1 cellular context compared by ENCODE assay signal in the genomic region with DNA sequence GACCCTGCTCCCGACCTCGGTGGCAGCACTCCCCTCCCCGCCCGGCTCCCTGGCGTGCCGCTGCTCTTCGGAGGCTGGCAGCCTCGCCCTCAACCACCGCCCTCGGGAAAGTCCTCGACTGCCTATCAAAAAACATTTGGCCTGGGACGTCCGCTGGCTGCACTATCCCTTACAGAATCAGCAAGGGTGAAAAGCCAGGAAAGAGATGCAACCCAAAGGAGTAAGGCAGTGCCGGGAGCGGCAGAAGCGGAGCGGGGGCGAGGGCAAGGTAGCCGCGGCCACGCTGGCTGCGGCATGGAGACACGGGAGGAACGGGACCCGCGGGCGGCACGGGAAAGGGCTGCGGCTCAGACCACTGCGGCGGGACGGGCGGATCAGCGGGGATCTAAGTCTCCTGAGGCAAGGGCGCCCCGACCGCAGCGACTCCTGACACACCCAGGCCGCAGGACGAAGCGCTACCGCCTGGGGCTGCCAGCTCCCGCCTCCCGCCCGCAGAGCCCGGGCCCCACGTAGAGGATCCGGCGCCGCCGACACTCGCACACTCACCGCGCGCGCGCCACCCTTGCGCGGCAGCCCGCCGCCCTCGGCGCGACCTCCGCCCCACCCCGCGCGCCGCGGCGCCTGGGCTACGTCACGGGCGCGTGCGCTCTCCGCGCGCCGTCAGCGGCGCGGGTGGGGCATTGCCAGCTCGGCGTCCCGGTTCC.
TF ChIP-seq lines count a peak whose summit lies in the region.

A gene with protein sequence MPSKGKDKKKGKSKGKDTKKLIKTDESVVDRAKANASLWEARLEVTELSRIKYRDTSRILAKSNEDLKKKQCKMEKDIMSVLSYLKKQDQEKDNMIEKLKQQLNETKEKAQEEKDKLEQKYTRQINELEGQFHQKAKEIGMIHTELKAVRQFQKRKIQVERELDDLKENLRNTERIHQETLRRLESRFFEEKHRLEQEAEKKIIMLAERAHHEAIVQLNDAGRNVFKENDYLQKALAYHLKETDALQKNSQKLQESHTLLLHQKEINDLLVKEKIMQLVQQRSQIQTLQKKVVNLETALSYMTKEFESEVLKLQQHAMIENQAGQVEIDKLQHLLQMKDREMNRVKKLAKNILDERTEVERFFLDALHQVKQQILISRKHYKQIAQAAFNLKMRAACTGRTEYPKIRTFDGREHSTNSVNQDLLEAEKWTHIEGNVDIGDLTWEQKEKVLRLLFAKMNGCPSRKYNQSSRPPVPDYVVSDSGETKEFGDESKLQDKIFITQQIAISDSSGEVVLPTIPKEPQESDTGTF (plus strand): TSS at position 646 of the 704 bp plus-strand sequence. CDS start 130 bp downstream, outside the sequence.
A gene with protein sequence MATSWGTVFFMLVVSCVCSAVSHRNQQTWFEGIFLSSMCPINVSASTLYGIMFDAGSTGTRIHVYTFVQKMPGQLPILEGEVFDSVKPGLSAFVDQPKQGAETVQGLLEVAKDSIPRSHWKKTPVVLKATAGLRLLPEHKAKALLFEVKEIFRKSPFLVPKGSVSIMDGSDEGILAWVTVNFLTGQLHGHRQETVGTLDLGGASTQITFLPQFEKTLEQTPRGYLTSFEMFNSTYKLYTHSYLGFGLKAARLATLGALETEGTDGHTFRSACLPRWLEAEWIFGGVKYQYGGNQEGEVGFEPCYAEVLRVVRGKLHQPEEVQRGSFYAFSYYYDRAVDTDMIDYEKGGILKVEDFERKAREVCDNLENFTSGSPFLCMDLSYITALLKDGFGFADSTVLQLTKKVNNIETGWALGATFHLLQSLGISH (minus strand): TSS at position 585 of the 704 bp plus-strand sequence. CDS start 31,186 bp downstream, outside the sequence.

TF ChIP-seq in HepG2, 621 proteins besides CTCF, POLR2A, EP300 and RAD21 (continued from another document and continues in another):
- TF ChIP-seq, protein P1, sequence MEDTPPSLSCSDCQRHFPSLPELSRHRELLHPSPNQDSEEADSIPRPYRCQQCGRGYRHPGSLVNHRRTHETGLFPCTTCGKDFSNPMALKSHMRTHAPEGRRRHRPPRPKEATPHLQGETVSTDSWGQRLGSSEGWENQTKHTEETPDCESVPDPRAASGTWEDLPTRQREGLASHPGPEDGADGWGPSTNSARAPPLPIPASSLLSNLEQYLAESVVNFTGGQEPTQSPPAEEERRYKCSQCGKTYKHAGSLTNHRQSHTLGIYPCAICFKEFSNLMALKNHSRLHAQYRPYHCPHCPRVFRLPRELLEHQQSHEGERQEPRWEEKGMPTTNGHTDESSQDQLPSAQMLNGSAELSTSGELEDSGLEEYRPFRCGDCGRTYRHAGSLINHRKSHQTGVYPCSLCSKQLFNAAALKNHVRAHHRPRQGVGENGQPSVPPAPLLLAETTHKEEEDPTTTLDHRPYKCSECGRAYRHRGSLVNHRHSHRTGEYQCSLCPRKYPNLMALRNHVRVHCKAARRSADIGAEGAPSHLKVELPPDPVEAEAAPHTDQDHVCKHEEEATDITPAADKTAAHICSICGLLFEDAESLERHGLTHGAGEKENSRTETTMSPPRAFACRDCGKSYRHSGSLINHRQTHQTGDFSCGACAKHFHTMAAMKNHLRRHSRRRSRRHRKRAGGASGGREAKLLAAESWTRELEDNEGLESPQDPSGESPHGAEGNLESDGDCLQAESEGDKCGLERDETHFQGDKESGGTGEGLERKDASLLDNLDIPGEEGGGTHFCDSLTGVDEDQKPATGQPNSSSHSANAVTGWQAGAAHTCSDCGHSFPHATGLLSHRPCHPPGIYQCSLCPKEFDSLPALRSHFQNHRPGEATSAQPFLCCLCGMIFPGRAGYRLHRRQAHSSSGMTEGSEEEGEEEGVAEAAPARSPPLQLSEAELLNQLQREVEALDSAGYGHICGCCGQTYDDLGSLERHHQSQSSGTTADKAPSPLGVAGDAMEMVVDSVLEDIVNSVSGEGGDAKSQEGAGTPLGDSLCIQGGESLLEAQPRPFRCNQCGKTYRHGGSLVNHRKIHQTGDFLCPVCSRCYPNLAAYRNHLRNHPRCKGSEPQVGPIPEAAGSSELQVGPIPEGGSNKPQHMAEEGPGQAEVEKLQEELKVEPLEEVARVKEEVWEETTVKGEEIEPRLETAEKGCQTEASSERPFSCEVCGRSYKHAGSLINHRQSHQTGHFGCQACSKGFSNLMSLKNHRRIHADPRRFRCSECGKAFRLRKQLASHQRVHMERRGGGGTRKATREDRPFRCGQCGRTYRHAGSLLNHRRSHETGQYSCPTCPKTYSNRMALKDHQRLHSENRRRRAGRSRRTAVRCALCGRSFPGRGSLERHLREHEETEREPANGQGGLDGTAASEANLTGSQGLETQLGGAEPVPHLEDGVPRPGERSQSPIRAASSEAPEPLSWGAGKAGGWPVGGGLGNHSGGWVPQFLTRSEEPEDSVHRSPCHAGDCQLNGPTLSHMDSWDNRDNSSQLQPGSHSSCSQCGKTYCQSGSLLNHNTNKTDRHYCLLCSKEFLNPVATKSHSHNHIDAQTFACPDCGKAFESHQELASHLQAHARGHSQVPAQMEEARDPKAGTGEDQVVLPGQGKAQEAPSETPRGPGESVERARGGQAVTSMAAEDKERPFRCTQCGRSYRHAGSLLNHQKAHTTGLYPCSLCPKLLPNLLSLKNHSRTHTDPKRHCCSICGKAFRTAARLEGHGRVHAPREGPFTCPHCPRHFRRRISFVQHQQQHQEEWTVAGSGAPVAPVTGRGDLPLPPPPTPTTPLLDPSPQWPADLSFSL (CRISPR knock-in tag; IDR thresholded peaks at IDR 0.05): no peak
- TF ChIP-seq NFE2L2 (IDR thresholded peaks at IDR 0.05; ENCODE audit: low read length) (no peak), ZNF607 (CRISPR knock-in tag; IDR thresholded peaks at IDR 0.05; ENCODE audit: borderline replicate concordance) (0 out of 2 replicates have a peak, but pooled peaks have one; percentile 84), ZNF7 (CRISPR knock-in tag; IDR thresholded peaks at IDR 0.05) (no peak), ZNF782 (CRISPR knock-in tag; IDR thresholded peaks at IDR 0.05; ENCODE audit: borderline replicate concordance) (no peak; the same call in 1 of the 2 replicates), HNRNPUL1 (IDR thresholded peaks at IDR 0.05; ENCODE audit: low read depth, low read length) (no peak), ETV6 (CRISPR knock-in tag; conservative IDR thresholded peaks at IDR 0.05) (peak; percentile 33; the same call in 1 of the 2 replicates), NFIC (IDR thresholded peaks at IDR 0.05; ENCODE audit: low read length) (no peak), ZNF703 (CRISPR knock-in tag; IDR thresholded peaks at IDR 0.05; ENCODE audit: borderline replicate concordance) (0 out of 2 replicates have a peak, but pooled peaks have one; percentile 48), ZNF317 (CRISPR knock-in tag; IDR thresholded peaks at IDR 0.05) (peak; percentile 71; the same call in 1 of the 2 replicates), CENPX (CRISPR knock-in tag; IDR thresholded peaks at IDR 0.05) (no peak), KDM3A (CRISPR knock-in tag; IDR thresholded peaks at IDR 0.05; ENCODE audit: low read depth) (peak; percentile 41; the same call in 1 of the 2 replicates), KMT2A (CRISPR knock-in tag; IDR thresholded peaks at IDR 0.05) (peak; percentile 60), ZNF234 (CRISPR knock-in tag; conservative IDR thresholded peaks at IDR 0.05) (0 out of 2 replicates have a peak, but pooled peaks have one; percentile 69), MED13 (CRISPR knock-in tag; IDR thresholded peaks at IDR 0.05) (no peak), FOXA3 (CRISPR knock-in tag; IDR thresholded peaks at IDR 0.05) (no peak; the same call in 1 of the 2 replicates), RARA (CRISPR knock-in tag; IDR thresholded peaks at IDR 0.05) (peak; percentile 52; the same call in 1 of the 2 replicates), NBN (conservative IDR thresholded peaks at IDR 0.05) (no peak), PHF21A (CRISPR knock-in tag; IDR thresholded peaks at IDR 0.05) (peak; percentile 52; the same call in 1 of the 2 replicates), ZKSCAN8 (CRISPR knock-in tag; IDR thresholded peaks at IDR 0.05; ENCODE audit: borderline replicate concordance) (0 out of 2 replicates have a peak, but pooled peaks have one; percentile 31), DPF2 (CRISPR knock-in tag; IDR thresholded peaks at IDR 0.05; ENCODE audit: borderline replicate concordance, low read depth) (no peak), FOXJ3 (CRISPR knock-in tag; IDR thresholded peaks at IDR 0.05; ENCODE audit: borderline replicate concordance) (no peak), ZNF850 (CRISPR knock-in tag; conservative IDR thresholded peaks at IDR 0.05) (no peak), ZNF724P (CRISPR knock-in tag; IDR thresholded peaks at IDR 0.05; ENCODE audit: borderline replicate concordance) (0 out of 2 replicates have a peak, but pooled peaks have one; percentile 38), ZNF30 (CRISPR knock-in tag; IDR thresholded peaks at IDR 0.05) (no peak), NFKBIZ (CRISPR knock-in tag; IDR thresholded peaks at IDR 0.05) (peak; percentile 26; the same call in 1 of the 2 replicates), PHF5A (CRISPR knock-in tag; IDR thresholded peaks at IDR 0.05; ENCODE audit: low read depth, unreplicated experiment) (peak; percentile 8), RELA (CRISPR knock-in tag; IDR thresholded peaks at IDR 0.05) (no peak), ZFAT (CRISPR knock-in tag; conservative IDR thresholded peaks at IDR 0.05) (no peak), MAFG (CRISPR knock-in tag; IDR thresholded peaks at IDR 0.05) (peak; percentile 25; the same call in 1 of the 2 replicates), FOXM1 (CRISPR knock-in tag; IDR thresholded peaks at IDR 0.05) (no peak), HOXA3 (CRISPR knock-in tag; IDR thresholded peaks at IDR 0.05) (peak; percentile 83)
- TF ChIP-seq, protein P2, sequence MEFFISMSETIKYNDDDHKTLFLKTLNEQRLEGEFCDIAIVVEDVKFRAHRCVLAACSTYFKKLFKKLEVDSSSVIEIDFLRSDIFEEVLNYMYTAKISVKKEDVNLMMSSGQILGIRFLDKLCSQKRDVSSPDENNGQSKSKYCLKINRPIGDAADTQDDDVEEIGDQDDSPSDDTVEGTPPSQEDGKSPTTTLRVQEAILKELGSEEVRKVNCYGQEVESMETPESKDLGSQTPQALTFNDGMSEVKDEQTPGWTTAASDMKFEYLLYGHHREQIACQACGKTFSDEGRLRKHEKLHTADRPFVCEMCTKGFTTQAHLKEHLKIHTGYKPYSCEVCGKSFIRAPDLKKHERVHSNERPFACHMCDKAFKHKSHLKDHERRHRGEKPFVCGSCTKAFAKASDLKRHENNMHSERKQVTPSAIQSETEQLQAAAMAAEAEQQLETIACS (CRISPR knock-in tag; IDR thresholded peaks at IDR 0.05): peak; percentile 78
- TF ChIP-seq, protein P3, sequence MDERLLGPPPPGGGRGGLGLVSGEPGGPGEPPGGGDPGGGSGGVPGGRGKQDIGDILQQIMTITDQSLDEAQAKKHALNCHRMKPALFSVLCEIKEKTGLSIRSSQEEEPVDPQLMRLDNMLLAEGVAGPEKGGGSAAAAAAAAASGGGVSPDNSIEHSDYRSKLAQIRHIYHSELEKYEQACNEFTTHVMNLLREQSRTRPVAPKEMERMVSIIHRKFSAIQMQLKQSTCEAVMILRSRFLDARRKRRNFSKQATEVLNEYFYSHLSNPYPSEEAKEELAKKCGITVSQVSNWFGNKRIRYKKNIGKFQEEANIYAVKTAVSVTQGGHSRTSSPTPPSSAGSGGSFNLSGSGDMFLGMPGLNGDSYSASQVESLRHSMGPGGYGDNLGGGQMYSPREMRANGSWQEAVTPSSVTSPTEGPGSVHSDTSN (CRISPR knock-in tag; IDR thresholded peaks at IDR 0.05): no peak
- TF ChIP-seq, protein P4, sequence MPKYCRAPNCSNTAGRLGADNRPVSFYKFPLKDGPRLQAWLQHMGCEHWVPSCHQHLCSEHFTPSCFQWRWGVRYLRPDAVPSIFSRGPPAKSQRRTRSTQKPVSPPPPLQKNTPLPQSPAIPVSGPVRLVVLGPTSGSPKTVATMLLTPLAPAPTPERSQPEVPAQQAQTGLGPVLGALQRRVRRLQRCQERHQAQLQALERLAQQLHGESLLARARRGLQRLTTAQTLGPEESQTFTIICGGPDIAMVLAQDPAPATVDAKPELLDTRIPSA (CRISPR knock-in tag; IDR thresholded peaks at IDR 0.05; ENCODE audit: borderline replicate concordance): peak; percentile 89; the same call in 1 of the 2 replicates
- TF ChIP-seq, protein P5, sequence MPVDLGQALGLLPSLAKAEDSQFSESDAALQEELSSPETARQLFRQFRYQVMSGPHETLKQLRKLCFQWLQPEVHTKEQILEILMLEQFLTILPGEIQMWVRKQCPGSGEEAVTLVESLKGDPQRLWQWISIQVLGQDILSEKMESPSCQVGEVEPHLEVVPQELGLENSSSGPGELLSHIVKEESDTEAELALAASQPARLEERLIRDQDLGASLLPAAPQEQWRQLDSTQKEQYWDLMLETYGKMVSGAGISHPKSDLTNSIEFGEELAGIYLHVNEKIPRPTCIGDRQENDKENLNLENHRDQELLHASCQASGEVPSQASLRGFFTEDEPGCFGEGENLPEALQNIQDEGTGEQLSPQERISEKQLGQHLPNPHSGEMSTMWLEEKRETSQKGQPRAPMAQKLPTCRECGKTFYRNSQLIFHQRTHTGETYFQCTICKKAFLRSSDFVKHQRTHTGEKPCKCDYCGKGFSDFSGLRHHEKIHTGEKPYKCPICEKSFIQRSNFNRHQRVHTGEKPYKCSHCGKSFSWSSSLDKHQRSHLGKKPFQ (CRISPR knock-in tag; IDR thresholded peaks at IDR 0.05; ENCODE audit: insufficient replicate concordance): peak; percentile 92
- TF ChIP-seq, protein P6, sequence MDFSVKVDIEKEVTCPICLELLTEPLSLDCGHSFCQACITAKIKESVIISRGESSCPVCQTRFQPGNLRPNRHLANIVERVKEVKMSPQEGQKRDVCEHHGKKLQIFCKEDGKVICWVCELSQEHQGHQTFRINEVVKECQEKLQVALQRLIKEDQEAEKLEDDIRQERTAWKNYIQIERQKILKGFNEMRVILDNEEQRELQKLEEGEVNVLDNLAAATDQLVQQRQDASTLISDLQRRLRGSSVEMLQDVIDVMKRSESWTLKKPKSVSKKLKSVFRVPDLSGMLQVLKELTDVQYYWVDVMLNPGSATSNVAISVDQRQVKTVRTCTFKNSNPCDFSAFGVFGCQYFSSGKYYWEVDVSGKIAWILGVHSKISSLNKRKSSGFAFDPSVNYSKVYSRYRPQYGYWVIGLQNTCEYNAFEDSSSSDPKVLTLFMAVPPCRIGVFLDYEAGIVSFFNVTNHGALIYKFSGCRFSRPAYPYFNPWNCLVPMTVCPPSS (IDR thresholded peaks at IDR 0.05): no peak
- TF ChIP-seq, protein P7, sequence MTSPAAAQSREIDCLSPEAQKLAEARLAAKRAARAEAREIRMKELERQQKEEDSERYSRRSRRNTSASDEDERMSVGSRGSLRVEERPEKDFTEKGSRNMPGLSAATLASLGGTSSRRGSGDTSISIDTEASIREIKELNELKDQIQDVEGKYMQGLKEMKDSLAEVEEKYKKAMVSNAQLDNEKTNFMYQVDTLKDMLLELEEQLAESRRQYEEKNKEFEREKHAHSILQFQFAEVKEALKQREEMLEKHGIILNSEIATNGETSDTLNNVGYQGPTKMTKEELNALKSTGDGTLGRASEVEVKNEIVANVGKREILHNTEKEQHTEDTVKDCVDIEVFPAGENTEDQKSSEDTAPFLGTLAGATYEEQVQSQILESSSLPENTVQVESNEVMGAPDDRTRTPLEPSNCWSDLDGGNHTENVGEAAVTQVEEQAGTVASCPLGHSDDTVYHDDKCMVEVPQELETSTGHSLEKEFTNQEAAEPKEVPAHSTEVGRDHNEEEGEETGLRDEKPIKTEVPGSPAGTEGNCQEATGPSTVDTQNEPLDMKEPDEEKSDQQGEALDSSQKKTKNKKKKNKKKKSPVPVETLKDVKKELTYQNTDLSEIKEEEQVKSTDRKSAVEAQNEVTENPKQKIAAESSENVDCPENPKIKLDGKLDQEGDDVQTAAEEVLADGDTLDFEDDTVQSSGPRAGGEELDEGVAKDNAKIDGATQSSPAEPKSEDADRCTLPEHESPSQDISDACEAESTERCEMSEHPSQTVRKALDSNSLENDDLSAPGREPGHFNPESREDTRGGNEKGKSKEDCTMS (CRISPR knock-in tag; conservative IDR thresholded peaks at IDR 0.05): no peak
